ENCODE assay signal across 24 cellular contexts in the genomic region with DNA sequence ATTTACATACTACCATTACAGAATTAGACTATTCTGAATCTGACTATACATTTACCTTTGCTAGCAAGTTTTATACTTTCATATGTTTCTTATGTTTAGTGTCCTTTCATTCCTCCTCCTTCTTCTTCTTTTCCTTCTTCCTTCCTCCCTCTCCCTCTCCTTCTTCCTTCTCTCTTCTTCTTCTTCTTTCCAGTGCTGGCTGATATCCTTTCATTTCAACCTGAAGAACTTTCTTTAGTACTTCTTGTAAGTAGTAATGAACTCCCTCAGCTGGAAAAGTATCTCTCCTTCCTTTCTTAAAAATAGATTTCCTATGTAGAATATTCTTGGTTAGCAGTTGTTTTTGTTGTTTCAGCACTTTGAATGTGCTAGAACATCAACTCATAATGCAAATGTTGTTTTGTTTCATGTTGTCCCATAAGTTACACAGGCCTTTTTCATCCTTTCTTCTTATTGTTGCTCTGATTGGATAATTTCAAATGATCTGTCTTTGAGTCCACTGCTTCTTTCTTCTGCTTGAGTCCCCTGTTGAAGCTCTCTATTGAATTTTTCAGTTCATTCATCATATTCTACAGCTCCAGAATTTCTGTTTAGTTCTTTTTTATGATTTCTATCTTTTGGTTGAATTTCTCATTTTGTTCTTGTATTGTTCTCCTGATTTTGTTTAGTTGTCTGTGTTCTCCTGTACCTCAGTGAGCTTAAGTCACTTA. TPM values are rescaled to one million over a fixed set of nuclear protein-coding genes. Genes with fewer than 3 reads are reported as not detected.
DNase-seq lines count a peak whose midpoint lies in the region; ATAC-seq, FAIRE-seq and TF ChIP-seq lines count a peak whose summit lies in the region.
"Had no signal": no experiment of that assay in that cellular context is flagged by ENCODE, and none has a peak within 500 bp of the region (broad histone marks: within the 10 kb centered on the region; RNA-seq: fewer than 3 reads in every experiment).

No MANE protein-coding gene starts in this region.

- RAD21 ChIA-PET in GM12878 (lab: Charles Lee; ENCODE audit: unreplicated experiment): no interaction called here

- no peak for ATAC-seq in activated T-cell treated with anti-CD3 and anti-CD28 coated beads, Interleukin-2, amount 50 U/mL, for 72 hours (replicated peaks in 1 of 2)
- ATAC-seq in GM12878 (no peak), heart right ventricle (no peak)

- no peak overlapping the region for H2AFZ ChIP-seq in GM12878 (ENCODE audit: control insufficient read depth, low read depth, low read length)
- H2AFZ ChIP-seq: GM23248 had no signal

- no peak overlapping the region for H3K4me2 ChIP-seq in GM12878 (ENCODE audit: control insufficient read depth, insufficient read depth)
- H3K4me2 ChIP-seq: BLaER1 treated with 17β-estradiol and CSF1 and Interleukin-3, amounts not matched to agents 10 nM and 100 nM had no signal

- CTCF ChIA-PET in GM12878 (lab: Yijun Ruan, JAX): interaction anchor here (0.6 to 1.8 kb wide), 3 partner anchors 12 to 25 kb away, joined by 3 to 4 read pairs (median 3); no protein-coding TSS in a partner anchor

- no peak for FAIRE-seq in GM12878 (lab: Jason Lieb, UNC)
- FAIRE-seq in H54 (lab: Jason Lieb, UNC): no peak
- FAIRE-seq: GM12892, GM19239, H1 had no signal

- no peaks in the 10 kb centered on the region for H3K36me3 ChIP-seq in GM12878 (ENCODE audit: control insufficient read depth in 2 of 2, insufficient read depth in 2 of 2, low read length in 1 of 2)
- H3K36me3 ChIP-seq in heart right ventricle: no peaks in the 10 kb centered on the region
- H3K36me3 ChIP-seq: BE2C; BLaER1 treated with 17β-estradiol and CSF1 and Interleukin-3, amounts not matched to agents 10 nM and 100 nM had no signal

- H3K9me3 ChIP-seq in GM12878 (replicated peaks; ENCODE audit: control insufficient read depth, insufficient read depth, low read length): peaks cover 4% of the 10 kb centered on the region; the same call in 1 of the 3 replicates
- H3K9me3 ChIP-seq in heart right ventricle: peaks cover 0 to 38% (median 15%) of the 10 kb centered on the region in 11 donors
- H3K9me3 ChIP-seq: BE2C had no signal

- TF ChIP-seq EP300 in GM12878 (IDR thresholded peaks at IDR 0.05; ENCODE audit: borderline replicate concordance in 1 of 2, control insufficient read depth in 1 of 2, low read depth in 2 of 2, low read length in 2 of 2): no peak

- in situ Hi-C loops in GM12878 (cut with MboI): no loop called here

- POLR2A ChIA-PET in GM12878 (lab: Charles Lee): no interaction called here

- no peak for TF ChIP-seq RAD21 in GM12878 (IDR thresholded peaks at IDR 0.05; ENCODE audit: insufficient read depth, low read depth, low read length)

- peak overlapping the region; percentile 33 for H3K27ac Mint-ChIP-seq in activated T-cell treated with anti-CD3 and anti-CD28 coated beads, Interleukin-2, amount 50 U/mL, for 72 hours
- H3K27ac Mint-ChIP-seq: CD14-positive monocyte; CD4-positive, alpha-beta T cell; CD8-positive, alpha-beta memory T cell; H9 had no signal

- H3K4me1 Mint-ChIP-seq in activated T-cell treated with anti-CD3 and anti-CD28 coated beads, Interleukin-2, amount 50 U/mL, for 72 hours (ENCODE audit: low read depth): peaks cover 19% of the 10 kb centered on the region
- H3K4me1 Mint-ChIP-seq: CD8-positive, alpha-beta memory T cell had no signal

- H3K4me3 Mint-ChIP-seq in activated T-cell treated with anti-CD3 and anti-CD28 coated beads, Interleukin-2, amount 50 U/mL, for 72 hours: no peak overlapping the region
- H3K4me3 Mint-ChIP-seq: CD4-positive, alpha-beta T cell; CD8-positive, alpha-beta memory T cell; H9 had no signal

- no peaks in the 10 kb centered on the region; a peak in 1 of 4 replicates for H3K27me3 ChIP-seq in GM12878 (replicated peaks in 1 of 2; ENCODE audit: control insufficient read depth in 2 of 2, insufficient read depth in 2 of 2, low read length in 1 of 2)
- H3K27me3 ChIP-seq in heart right ventricle: peaks cover 0 to 28% (median 22%) of the 10 kb centered on the region in 7 donors
- H3K27me3 ChIP-seq: BE2C; BLaER1 treated with 17β-estradiol and CSF1 and Interleukin-3, amounts not matched to agents 10 nM and 100 nM had no signal

- TF ChIP-seq CTCF in GM12878 (IDR thresholded peaks at IDR 0.05 in 2 of 3, conservative IDR thresholded peaks at IDR 0.05 in 1 of 3; ENCODE audit: control insufficient read depth in 2 of 3, extremely low read depth in 1 of 3, insufficient read depth in 1 of 3, low read depth in 3 of 3, low read length in 3 of 3): no peak
- peak; percentile 55 for TF ChIP-seq CTCF in subcutaneous adipose tissue (IDR thresholded peaks at IDR 0.05; ENCODE audit: low read depth)
- TF ChIP-seq CTCF in heart right ventricle (IDR thresholded peaks at IDR 0.05): no peak

- no TSS peak for BruUV-seq in GM12878 (replicated peaks; lab: Mats Ljungman, UMichigan)

- SMC1A ChIA-PET in GM12878 (lab: Charles Lee; ENCODE audit: uncharacterized antibody, unreplicated experiment): no interaction called here

- TF ChIP-seq POLR2A in GM12878 (IDR thresholded peaks at IDR 0.05; ENCODE audit: low read depth, low read length) (no peak), H54 (IDR thresholded peaks at IDR 0.05; ENCODE audit: low read depth, low read length) (no peak)

- H3K79me2 ChIP-seq in GM12878 (ENCODE audit: control insufficient read depth, insufficient read depth, low read length): no peaks in the 10 kb centered on the region

- intact Hi-C loops in GM12878 (cut with micrococcal nuclease; ENCODE audit: unreplicated experiment): no loop called here
- intact Hi-C loops in heart right ventricle (cut with DNase I): loop anchor here in 2 of 10 donors (10.0 kb wide), 2 partner anchors 98 to 108 kb away; no protein-coding TSS in a partner anchor

- H3K4me3 ChIP-seq in GM12878: no peak overlapping the region
- no peak overlapping the region for H3K4me3 ChIP-seq in heart right ventricle
- H3K4me3 ChIP-seq: BLaER1 treated with 17β-estradiol and CSF1 and Interleukin-3, amounts not matched to agents 10 nM and 100 nM; GM23248 had no signal

- no peak for DNase-seq in activated T-cell treated with anti-CD3 and anti-CD28 coated beads, Interleukin-2, amount 50 U/mL, for 72 hours
- no peak for DNase-seq in activated T-cell treated with anti-CD3 and anti-CD28 coated beads, Interleukin-2, amount 50 U/mL, for 1 hour
- DNase-seq in GM12878 (ENCODE audit: low read depth, low spot score): no peak
- no peak for DNase-seq in heart right ventricle
- no peak for DNase-seq in H54 (ENCODE audit: insufficient read length, low spot score)
- DNase-seq: ACHN; AML-193; BE2C; Calu3; CD4-positive, alpha-beta T cell; CD8-positive, alpha-beta memory T cell; DMS53; DMS79 treated with DMSO at 0.1 percent for 48 hours; GF-D8; GM23248; H9 had no signal

- H3K4me1 ChIP-seq in GM12878 (ENCODE audit: control insufficient read depth, insufficient read depth, low read length) (no peaks in the 10 kb centered on the region), heart right ventricle (no peaks in the 10 kb centered on the region)
- H3K4me1 ChIP-seq: BE2C; BLaER1 treated with 17β-estradiol and CSF1 and Interleukin-3, amounts not matched to agents 10 nM and 100 nM had no signal

- H4K20me1 ChIP-seq in GM12878 (ENCODE audit: control insufficient read depth, insufficient read depth): no peaks in the 10 kb centered on the region
- H4K20me1 ChIP-seq: BLaER1 treated with 17β-estradiol and CSF1 and Interleukin-3, amounts not matched to agents 10 nM and 100 nM had no signal

- H3K36me3 Mint-ChIP-seq in activated T-cell treated with anti-CD3 and anti-CD28 coated beads, Interleukin-2, amount 50 U/mL, for 72 hours (ENCODE audit: insufficient read depth in 2 of 2): peaks cover 11 to 16% of the 10 kb centered on the region in 2 donors
- H3K36me3 Mint-ChIP-seq: CD14-positive monocyte had no signal

- H3K9ac ChIP-seq in GM12878 (ENCODE audit: control insufficient read depth, insufficient read depth, low read length): no peak overlapping the region
- H3K9ac ChIP-seq: BLaER1 treated with 17β-estradiol and CSF1 and Interleukin-3, amounts not matched to agents 10 nM and 100 nM; GM23248 had no signal

- H3K27me3 Mint-ChIP-seq in activated T-cell treated with anti-CD3 and anti-CD28 coated beads, Interleukin-2, amount 50 U/mL, for 72 hours (ENCODE audit: low read depth): peaks cover 61% of the 10 kb centered on the region

- H3K9me3 Mint-ChIP-seq in activated T-cell treated with anti-CD3 and anti-CD28 coated beads, Interleukin-2, amount 50 U/mL, for 72 hours: peaks cover 5 to 9% of the 10 kb centered on the region in 2 donors

- no peak overlapping the region for H3K27ac ChIP-seq in GM12878 (ENCODE audit: control insufficient read depth, insufficient read depth)
- H3K27ac ChIP-seq in heart right ventricle: no peak overlapping the region
- H3K27ac ChIP-seq: 22Rv1; BLaER1 treated with 17β-estradiol and CSF1 and Interleukin-3, amounts not matched to agents 10 nM and 100 nM; GM23248 had no signal

RNA-seq across cellular contexts. Expression of gene TBX4, which starts 15.1 kb away (rescaled TPM):
- total RNA-seq in activated T-cell treated with anti-CD3 and anti-CD28 coated beads, Interleukin-2, amount 50 U/mL, for 72 hours: not detected
- total RNA-seq in GM12878 (2013; cell fraction: nucleolus; rRNA removed): not detected in 2 replicates
- not detected in 2 replicates for total RNA-seq in GM12878 (2014; rRNA removed)
- not detected in 2 replicates for total RNA-seq in GM12878 (2014; rRNA removed; fragmentation: Illumina TruSeq; extraction: Trizol)
- total RNA-seq in GM12878 (2021): not detected in 2 replicates
- not detected for polyA plus RNA-seq in GM12878 (2011; ENCODE audit: low read depth)
- not detected in 2 replicates for polyA plus RNA-seq in GM12878 (2011; rRNA removed)
- polyA plus RNA-seq in GM12878 (2011; cell fraction: cytosol; rRNA removed): 0.03 TPM in 1 of 2 replicates, not detected in the other
- 0.06 TPM in 1 of 2 replicates, not detected in the other for polyA plus RNA-seq in GM12878 (2011; cell fraction: nucleus; rRNA removed)
- 0.07 TPM in 1 of 2 replicates, not detected in the other for polyA plus RNA-seq in GM12878 (2012)
- 0.01 TPM in 1 of 2 replicates, not detected in the other for polyA plus RNA-seq in GM12878 (2014; fragmentation: Illumina TruSeq; extraction: Trizol)
- polyA plus RNA-seq in GM12878 (2014; fragmentation: Nextera tagmentation; extraction: Ambion mirVana): not detected
- polyA plus RNA-seq in GM12878 (2014; rRNA removed): not detected in 2 replicates
- polyA plus RNA-seq in GM12878 (2016; fragmentation: Nextera tagmentation; extraction: Ambion mirVana): not detected
- 0.15 TPM in 1 of 2 replicates, not detected in the other for polyA minus RNA-seq in GM12878 (2011; rRNA and poly(A)+ RNA removed)
- polyA minus RNA-seq in GM12878 (2011; cell fraction: cytosol; rRNA and poly(A)+ RNA removed): not detected in 2 replicates
- not detected in 2 replicates for polyA minus RNA-seq in GM12878 (2011; cell fraction: nucleus; rRNA and poly(A)+ RNA removed)
- total RNA-seq in subcutaneous adipose tissue: 1 to 10 TPM in 2 of 4 donors, not detected in 2; 1.1 to 4.7 TPM
- not detected for total RNA-seq in heart right ventricle
- under 1 TPM in 1 of 2 donors, not detected in 1; 0.03 TPM for polyA plus RNA-seq in heart right ventricle
- total RNA-seq: Calu3; CD4-positive, alpha-beta T cell; CD8-positive, alpha-beta memory T cell; Daoy; GM23248; H1; H9 had no signal
- polyA plus RNA-seq: CD14-positive monocyte; CD8-positive, alpha-beta memory T cell; GM23248 had no signal

RNA-seq across cellular contexts. Expression of gene TBX2, which starts 37.5 kb away (rescaled TPM):
- total RNA-seq in activated T-cell treated with anti-CD3 and anti-CD28 coated beads, Interleukin-2, amount 50 U/mL, for 72 hours: under 1 TPM; 0.10 to 0.44 TPM
- not detected in 2 replicates for total RNA-seq in GM12878 (2013; cell fraction: nucleolus; rRNA removed)
- total RNA-seq in GM12878 (2014; rRNA removed): not detected in 2 replicates
- not detected in 2 replicates for total RNA-seq in GM12878 (2014; rRNA removed; fragmentation: Illumina TruSeq; extraction: Trizol)
- 0.11 and 0.13 TPM in 2 replicates for total RNA-seq in GM12878 (2021)
- polyA plus RNA-seq in GM12878 (2011; ENCODE audit: low read depth): not detected
- not detected in 2 replicates for polyA plus RNA-seq in GM12878 (2011; rRNA removed)
- polyA plus RNA-seq in GM12878 (2011; cell fraction: cytosol; rRNA removed): not detected in 2 replicates
- not detected in 2 replicates for polyA plus RNA-seq in GM12878 (2011; cell fraction: nucleus; rRNA removed)
- not detected in 2 replicates for polyA plus RNA-seq in GM12878 (2012)
- not detected in 2 replicates for polyA plus RNA-seq in GM12878 (2014; fragmentation: Illumina TruSeq; extraction: Trizol)
- polyA plus RNA-seq in GM12878 (2014; fragmentation: Nextera tagmentation; extraction: Ambion mirVana): not detected
- polyA plus RNA-seq in GM12878 (2014; rRNA removed): not detected in 2 replicates
- not detected for polyA plus RNA-seq in GM12878 (2016; fragmentation: Nextera tagmentation; extraction: Ambion mirVana)
- polyA minus RNA-seq in GM12878 (2011; rRNA and poly(A)+ RNA removed): not detected in 2 replicates
- not detected in 2 replicates for polyA minus RNA-seq in GM12878 (2011; cell fraction: cytosol; rRNA and poly(A)+ RNA removed)
- not detected in 2 replicates for polyA minus RNA-seq in GM12878 (2011; cell fraction: nucleus; rRNA and poly(A)+ RNA removed)
- 10 to 100 TPM in 1 of 4 donors, 1 to 10 TPM in 3; 2.5 to 16.2 (median 4.1) TPM for total RNA-seq in subcutaneous adipose tissue
- total RNA-seq in heart right ventricle: 10 to 100 TPM in 5 of 10 donors, 1 to 10 TPM in 5; 4.6 to 21.8 (median 10.0) TPM
- polyA plus RNA-seq in heart right ventricle: 10 to 100 TPM; 13.4 to 31.1 TPM
- total RNA-seq: H1, H9 had no signal
- polyA plus RNA-seq: CD14-positive monocyte; CD8-positive, alpha-beta memory T cell; H1 had no signal
